ENCODE assay signal across 8 cellular contexts in genomic region chr9:13427587-13427986, GRCh38.
DNase-seq lines count a peak whose midpoint lies in the region; ATAC-seq, FAIRE-seq and TF ChIP-seq lines count a peak whose summit lies in the region.

No MANE protein-coding gene starts in this region.

- peak; percentile 88 for FAIRE-seq in TTC549 (lab: Jason Lieb, UNC)

- no peak overlapping the region for H3K4me3 ChIP-seq in skeletal muscle cell (ENCODE audit: low read depth, low read length)

- peak; percentile 53 for TF ChIP-seq CTCF in GM10248 (IDR thresholded peaks at IDR 0.05; ENCODE audit: control extremely low read depth, extremely low read depth, low read depth, missing control alignments)

- POLR2A ChIA-PET in GM10248 (lab: Yijun Ruan, JAX) = no interaction called here

- CTCF ChIA-PET in GM10248 (lab: Yijun Ruan, JAX) = interaction anchor here (0.7 to 5.0 kb wide), 32 partner anchors 10 to 1359 kb away, joined by 3 to 127 read pairs (median 4); no protein-coding TSS in a partner anchor

- DNase-seq in GM10248 (ENCODE audit: extremely low spot score) = peak; percentile 36
- DNase-seq in NCI-H1092 (lab: John Stamatoyannopoulos, UW) = peak; percentile 15
- DNase-seq in glomerular endothelial cell (ENCODE audit: extremely low read depth, low read depth, low spot score) = peak; percentile 70
- DNase-seq in skeletal muscle cell (ENCODE audit: low read depth) = peak; percentile 27
- no peak for DNase-seq in NCI-H226
- no peak for DNase-seq in stimulated activated CD4-positive, alpha-beta T cell treated with anti-CD3 and anti-CD28 coated beads, Interleukin-1b, Interleukin-23, amount 100 ng/mL, for 48 hours

- ATAC-seq in HG03196 (IDR thresholded peaks at IDR 0.05; ENCODE audit: unreplicated experiment) = no peak

Comparison
In these comparisons a context has a peak if more than half of its experiments do, and no peak if none do; other contexts are left out.
1. DNase-seq: peak in GM10248 (single experiment), NCI-H1092 (single experiment), glomerular endothelial cell (single experiment) and skeletal muscle cell (single experiment); none in NCI-H226 (single experiment) and stimulated activated CD4-positive, alpha-beta T cell treated with anti-CD3 and anti-CD28 coated beads, Interleukin-1b, Interleukin-23, amount 100 ng/mL, for 48 hours (single experiment).